19 cellular contexts compared by ENCODE assay signal in the genomic region with DNA sequence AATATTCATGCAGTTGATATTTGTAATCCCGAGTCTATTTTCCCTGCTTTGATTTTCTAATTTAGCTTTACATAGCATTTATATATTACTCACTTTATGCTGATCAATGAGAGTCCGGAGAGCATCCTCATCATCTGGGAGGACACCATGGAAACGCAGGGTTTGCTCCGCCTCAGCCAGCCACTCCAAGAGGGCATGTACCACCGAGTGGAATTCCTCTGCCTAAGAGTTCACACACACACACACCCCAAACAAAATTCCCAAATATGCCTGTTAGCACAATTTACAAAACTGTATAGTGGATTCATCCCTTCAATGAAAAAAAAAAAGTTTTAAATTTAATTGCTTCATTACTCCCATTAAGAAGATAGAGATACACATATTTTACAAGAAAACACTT.
A peak's percentile ranks its signal among the peaks of the same experiment; 100 is the strongest.
DNase-seq lines count a peak whose midpoint lies in the region; ATAC-seq and TF ChIP-seq lines count a peak whose summit lies in the region.
"Had no signal": no experiment of that assay in that cellular context is flagged by ENCODE, and none has a peak within 500 bp of the region (broad histone marks: within the 10 kb centered on the region; RNA-seq: fewer than 3 reads in every experiment).

No MANE protein-coding gene starts in this region.

- H3K9me3 ChIP-seq in left lung, result no peaks in the 10 kb centered on the region
- H3K9me3 ChIP-seq in lower lobe of right lung, result no peaks in the 10 kb centered on the region
- H3K9me3 ChIP-seq in PC-3 (ENCODE audit: low read length), result no peaks in the 10 kb centered on the region
- no peaks in the 10 kb centered on the region for H3K9me3 ChIP-seq in mucosa of descending colon

- H3K27ac ChIP-seq in 22Rv1, result peak overlapping the region; percentile 40
- no peak overlapping the region for H3K27ac ChIP-seq in left lung
- H3K27ac ChIP-seq in lower lobe of right lung, result no peak overlapping the region
- H3K27ac ChIP-seq in PC-3 (ENCODE audit: low read length), result no peak overlapping the region
- H3K27ac ChIP-seq: BLaER1 treated with 17β-estradiol and CSF1 and Interleukin-3, amounts not matched to agents 10 nM and 100 nM had no signal

- peaks cover 4% of the 10 kb centered on the region for H3K4me1 Mint-ChIP-seq in type B pancreatic cell (ENCODE audit: unreplicated experiment)
- H3K4me1 Mint-ChIP-seq: B cell; CD4-positive, CD25-positive, alpha-beta regulatory T cell; CD8-positive, alpha-beta memory T cell; H9; IgD-negative memory B cell had no signal

- H3K79me2 ChIP-seq in PC-3 (ENCODE audit: low read length), result no peaks in the 10 kb centered on the region

- peaks cover 11% of the 10 kb centered on the region for H3F3A ChIP-seq in PC-3 (ENCODE audit: low read length, unreplicated experiment)

- no peaks in the 10 kb centered on the region for H3K27me3 Mint-ChIP-seq in type B pancreatic cell
- H3K27me3 Mint-ChIP-seq: B cell; CD4-positive, CD25-positive, alpha-beta regulatory T cell; CD8-positive, alpha-beta memory T cell; IgD-negative memory B cell had no signal

- no peak for DNase-seq in left lung
- DNase-seq in lower lobe of right lung, result no peak
- no peak for DNase-seq in type B pancreatic cell (ENCODE audit: extremely low spot score, unreplicated experiment)
- no peak for DNase-seq in C1 segment of cervical spinal cord (lab: John Stamatoyannopoulos, UW)
- DNase-seq in PC-3, result no peak
- DNase-seq in mucosa of descending colon, result no peak
- DNase-seq: CD4-positive, CD25-positive, alpha-beta regulatory T cell; CD8-positive, alpha-beta memory T cell; COR-L47; DMS 273 treated with DMSO at 0.1 percent for 48 hours; DND-41; EL; H9 had no signal

- H3K4me1 ChIP-seq in left lung, result no peaks in the 10 kb centered on the region
- H3K4me1 ChIP-seq in lower lobe of right lung, result no peaks in the 10 kb centered on the region
- H3K4me1 ChIP-seq in PC-3 (ENCODE audit: insufficient read depth, low read length), result peaks cover 28% of the 10 kb centered on the region
- peaks cover 6% of the 10 kb centered on the region for H3K4me1 ChIP-seq in mucosa of descending colon (ENCODE audit: low read depth)
- H3K4me1 ChIP-seq: BLaER1 treated with 17β-estradiol and CSF1 and Interleukin-3, amounts not matched to agents 10 nM and 100 nM had no signal

- peaks cover 50% of the 10 kb centered on the region for H3K36me3 Mint-ChIP-seq in type B pancreatic cell
- H3K36me3 Mint-ChIP-seq: CD4-positive, CD25-positive, alpha-beta regulatory T cell; IgD-negative memory B cell had no signal

- no peaks in the 10 kb centered on the region for H3K9me3 Mint-ChIP-seq in type B pancreatic cell

- no peak overlapping the region for H2AFZ ChIP-seq in PC-3 (ENCODE audit: low read length)

- no peaks in the 10 kb centered on the region for H3K9me2 ChIP-seq in PC-3 (replicated peaks; ENCODE audit: low read length)

- no peaks in the 10 kb centered on the region for H4K20me1 ChIP-seq in PC-3 (ENCODE audit: low read length)
- H4K20me1 ChIP-seq: BLaER1 treated with 17β-estradiol and CSF1 and Interleukin-3, amounts not matched to agents 10 nM and 100 nM had no signal

- H3K4me3 ChIP-seq in left lung, result no peak overlapping the region
- H3K4me3 ChIP-seq in lower lobe of right lung, result no peak overlapping the region
- no peak overlapping the region for H3K4me3 ChIP-seq in PC-3 (ENCODE audit: low read length)
- H3K4me3 ChIP-seq in mucosa of descending colon, result no peak overlapping the region
- H3K4me3 ChIP-seq: BLaER1 treated with 17β-estradiol and CSF1 and Interleukin-3, amounts not matched to agents 10 nM and 100 nM; GM12878 had no signal

- H3K36me3 ChIP-seq in left lung, result peaks cover 0 to 34% of the 10 kb centered on the region in 2 donors
- peaks cover 65% of the 10 kb centered on the region for H3K36me3 ChIP-seq in lower lobe of right lung
- H3K36me3 ChIP-seq in PC-3 (ENCODE audit: low read depth, low read length), result peaks cover 32% of the 10 kb centered on the region
- no peaks in the 10 kb centered on the region for H3K36me3 ChIP-seq in mucosa of descending colon (ENCODE audit: low read depth)

- CTCF ChIA-PET in PC-3 (lab: Charles Lee), result no interaction called here

- intact Hi-C loops in left lung (cut with DNase I) (no loop called here), lower lobe of right lung (cut with DNase I) (no loop called here), PC-3 (cut with micrococcal nuclease) (no loop called here), mucosa of descending colon (cut with DNase I, micrococcal nuclease) (no loop called here)

- ATAC-seq in left lung (peak; percentile 26), lower lobe of right lung (peak; percentile 54 to 66), PC-3 (no peak), mucosa of descending colon (no peak), HG03565 (IDR thresholded peaks at IDR 0.05; ENCODE audit: unreplicated experiment) (no peak)
- ATAC-seq: GM12878 had no signal

- no peak overlapping the region for H3K4me2 ChIP-seq in PC-3 (ENCODE audit: low read length)
- H3K4me2 ChIP-seq: BLaER1 treated with 17β-estradiol and CSF1 and Interleukin-3, amounts not matched to agents 10 nM and 100 nM had no signal

- TF ChIP-seq CTCF in 22Rv1 (IDR thresholded peaks at IDR 0.05) (no peak), left lung (IDR thresholded peaks at IDR 0.05) (no peak), lower lobe of right lung (IDR thresholded peaks at IDR 0.05) (no peak), type B pancreatic cell (conservative IDR thresholded peaks at IDR 0.05) (no peak), PC-3 (conservative IDR thresholded peaks at IDR 0.05; ENCODE audit: low read depth, low read length) (no peak), mucosa of descending colon (IDR thresholded peaks at IDR 0.05) (no peak)

- H3K9ac ChIP-seq in PC-3 (ENCODE audit: low read length), result no peak overlapping the region
- H3K9ac ChIP-seq: BLaER1 treated with 17β-estradiol and CSF1 and Interleukin-3, amounts not matched to agents 10 nM and 100 nM had no signal

- H3K27me3 ChIP-seq in left lung (no peaks in the 10 kb centered on the region), lower lobe of right lung (ENCODE audit: low read depth) (no peaks in the 10 kb centered on the region), PC-3 (ENCODE audit: low read length) (no peaks in the 10 kb centered on the region)
- H3K27me3 ChIP-seq: BLaER1 treated with 17β-estradiol and CSF1 and Interleukin-3, amounts not matched to agents 10 nM and 100 nM had no signal

- BruUV-seq in PC-3 (replicated peaks; lab: Mats Ljungman, UMichigan), result no TSS peak

- peak overlapping the region; percentile 30 for H3K27ac Mint-ChIP-seq in type B pancreatic cell
- H3K27ac Mint-ChIP-seq: B cell; CD4-positive, CD25-positive, alpha-beta regulatory T cell; IgD-negative memory B cell had no signal

- POLR2A ChIA-PET in PC-3 (lab: Charles Lee; ENCODE audit: unreplicated experiment), result no interaction called here

- H3K4me3 Mint-ChIP-seq in type B pancreatic cell, result no peak overlapping the region
- H3K4me3 Mint-ChIP-seq: B cell; CD4-positive, CD25-positive, alpha-beta regulatory T cell; CD8-positive, alpha-beta memory T cell; H9; IgD-negative memory B cell had no signal

Comparison
In these comparisons a context has a peak if more than half of its experiments do, and no peak if none do; other contexts are left out.
1. ATAC-seq: peak in left lung (single experiment) and lower lobe of right lung (2 of 2); none in PC-3 (single experiment), mucosa of descending colon (single experiment) and HG03565 (single experiment).